ENCODE assay signal across 8 cellular contexts in genomic region chr7:128361463-128362441, GRCh38. TPM values are rescaled to one million over a fixed set of nuclear protein-coding genes. Genes with fewer than 3 reads are reported as not detected.
DNase-seq lines count a peak whose midpoint lies in the region; ATAC-seq and TF ChIP-seq lines count a peak whose summit lies in the region.

TSS of gene PRRT4 (minus strand) at chr7:128361690.

- no peak within 1 kb of the TSS for H3K27ac ChIP-seq in coronary artery

- no peak for TF ChIP-seq POLR2A in lower leg skin (IDR thresholded peaks at IDR 0.05)

- intact Hi-C loops in lower leg skin (cut with DNase I; ENCODE audit: low total_unique reads): no loop called here

- DNase-seq in ELF-1 (ENCODE audit: low read depth, low spot score) (peak; percentile 32), LNCaP clone FGC (ENCODE audit: low read depth) (no peak), coronary artery (ENCODE audit: low spot score) (no peak), lower leg skin (ENCODE audit: low spot score in 2 of 2) (no peak), kidney glomerular epithelial cell (lab: John Stamatoyannopoulos, UW) (no peak)
- DNase-seq in stimulated activated naive CD8-positive, alpha-beta T cell treated with anti-CD3 and anti-CD28 coated beads, Interleukin-15, Interleukin-2, amounts not matched to agents 100 U/mL and 50 U/mL, for 24 hours: peak; percentile 35

- TF ChIP-seq CTCF in LNCaP clone FGC (IDR thresholded peaks at IDR 0.05; ENCODE audit: control insufficient read depth, extremely low read depth, insufficient read depth) (no peak), WI38 (IDR thresholded peaks at IDR 0.05; ENCODE audit: low read depth, low read length) (no peak), coronary artery (IDR thresholded peaks at IDR 0.05) (no peak), lower leg skin (IDR thresholded peaks at IDR 0.05) (no peak)

- 2% methylated on average over 34 to 47 of the region's 84 CpGs for WGBS in lower leg skin, 2 donors

- peak within 1 kb of the TSS; percentile 45 for H3K4me3 ChIP-seq in LNCaP clone FGC (ENCODE audit: low read depth, low read length)
- peak within 1 kb of the TSS; percentile 47 for H3K4me3 ChIP-seq in WI38 (ENCODE audit: low read depth, low read length)
- peak within 1 kb of the TSS; percentile 80 for H3K4me3 ChIP-seq in coronary artery
- peak within 1 kb of the TSS; percentile 25 for H3K4me3 ChIP-seq in lower leg skin (ENCODE audit: low read depth, poor library complexity, severe bottlenecking)

- ATAC-seq in stimulated activated naive CD8-positive, alpha-beta T cell treated with anti-CD3 and anti-CD28 coated beads, Interleukin-15, Interleukin-2, amounts not matched to agents 100 U/mL and 50 U/mL, for 24 hours: peak; percentile 51
- no peak for ATAC-seq in GM21786 (IDR thresholded peaks at IDR 0.05; ENCODE audit: unreplicated experiment)

RNA-seq across cellular contexts. Expression of gene PRRT4, which starts in this region (rescaled TPM):
- 1 to 10 TPM; 1.3 to 4.5 (median 1.9) TPM for total RNA-seq in lower leg skin

Comparison
In these comparisons a context has a peak if more than half of its experiments do, and no peak if none do; other contexts are left out.
1. DNase-seq: peak in ELF-1 (single experiment) and stimulated activated naive CD8-positive, alpha-beta T cell treated with anti-CD3 and anti-CD28 coated beads, Interleukin-15, Interleukin-2, amounts not matched to agents 100 U/mL and 50 U/mL, for 24 hours (single experiment); none in LNCaP clone FGC (single experiment), coronary artery (single experiment), lower leg skin (0 of 2) and kidney glomerular epithelial cell (single experiment).
2. H3K4me3 ChIP-seq: peak in every context shown above with its lines; median percentile 80 in coronary artery; 47 in WI38; 45 in LNCaP clone FGC; 25 in lower leg skin.